In genomic region chr9:31637861-31638260, GRCh38 we compare ENCODE assay signal across 36 cellular contexts.
"Had no signal": no experiment of that assay in that cellular context is flagged by ENCODE, and none has a peak within 500 bp of the region (broad histone marks: within the 10 kb centered on the region; RNA-seq: fewer than 3 reads in every experiment).

No MANE protein-coding gene starts in this region.

- H3K9ac ChIP-seq: KMS-11 had no signal

- H3K36me3 ChIP-seq: MG63 had no signal

- DNase-seq: Karpas-422, Kasumi-1, KG1, MG63, MM.1S, MV-4-11, NCI-H1048, NCI-H1092, NCI-H1092 treated with DMSO at 0.1 percent for 48 hours, NCI-H1105, NCI-H1105 treated with DMSO at 0.1 percent for 48 hours, NCI-H1417, NCI-H1417 treated with DMSO at 0.1 percent for 48 hours, NCI-H1436, NCI-H1436 treated with DMSO at 0.1 percent for 48 hours, NCI-H146, NCI-H1694, NCI-H1694 treated with DMSO at 0.1 percent for 48 hours, NCI-H187, NCI-H187 treated with DMSO at 0.1 percent for 48 hours, NCI-H1930, NCI-H2029, NCI-H2029 treated with DMSO at 0.1 percent for 48 hours, NCI-H2081, NCI-H2081 treated with DMSO at 0.1 percent for 48 hours, NCI-H2107, NCI-H2171, NCI-H2171 treated with DMSO at 0.1 percent for 48 hours, NCI-H2227 treated with DMSO at 0.1 percent for 48 hours, NCI-H226, NCI-H345, NCI-H446, NCI-H446 treated with DMSO at 0.1 percent for 48 hours, NCI-H510A, NCI-H510A treated with DMSO at 0.1 percent for 48 hours had no signal

- H3K9me3 ChIP-seq: MG63 had no signal

- H3K27me3 ChIP-seq: MG63 had no signal

- H3K4me2 ChIP-seq: KMS-11 had no signal

- H3K4me3 ChIP-seq: MG63 had no signal

- H3K27ac ChIP-seq: KMS-11 had no signal
